Comparison of ENCODE assay signal across 29 cellular contexts in the genomic region with DNA sequence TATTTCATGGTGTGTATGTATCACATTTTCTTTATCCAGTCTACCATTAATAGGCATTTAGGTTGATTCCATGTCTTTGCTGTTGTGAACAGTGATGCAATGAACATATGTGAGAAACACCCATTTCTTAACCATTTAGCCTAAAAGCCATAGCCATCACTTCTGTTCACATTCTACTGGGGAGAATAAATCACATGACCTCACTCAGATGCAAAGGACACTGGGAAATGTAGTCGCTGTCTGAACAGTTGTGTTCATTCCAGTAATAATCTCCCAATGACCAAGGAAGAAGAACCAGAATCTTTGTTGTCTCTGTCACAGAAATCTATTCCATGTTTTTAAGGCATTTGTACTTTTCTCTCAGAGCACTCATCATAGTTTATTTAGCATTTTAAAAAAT. TPM values are rescaled to one million over a fixed set of nuclear protein-coding genes. Genes with fewer than 3 reads are reported as not detected.
A peak's percentile ranks its signal among the peaks of the same experiment; 100 is the strongest.
DNase-seq lines count a peak whose midpoint lies in the region; ATAC-seq and TF ChIP-seq lines count a peak whose summit lies in the region.
"Had no signal": no experiment of that assay in that cellular context is flagged by ENCODE, and none has a peak within 500 bp of the region (broad histone marks: within the 10 kb centered on the region; RNA-seq: fewer than 3 reads in every experiment).

No MANE protein-coding gene starts in this region.

- CTCF ChIA-PET in HEK293 (lab: Yijun Ruan, JAX) = no interaction called here
- CTCF ChIA-PET in WTC11 (lab: Charles Lee) = no interaction called here

- H3K4me3 ChIP-seq in GM23338 = no peak overlapping the region
- H3K4me3 ChIP-seq in HEK293 (ENCODE audit: low read depth, low read length) = no peak overlapping the region

- no peak overlapping the region for H3K4me2 ChIP-seq in GM23338

- no peak overlapping the region for H2AFZ ChIP-seq in GM23338

- H3K36me3 ChIP-seq in GM23338 (ENCODE audit: insufficient read depth) = no peaks in the 10 kb centered on the region
- H3K36me3 ChIP-seq in HEK293 (ENCODE audit: control insufficient read depth in 2 of 2, insufficient read depth in 1 of 2, low read length in 2 of 2) = no peaks in the 10 kb centered on the region

- H3K27me3 Mint-ChIP-seq in GM23338 (ENCODE audit: insufficient read depth, low read depth, poor library complexity) (peaks cover 2% of the 10 kb centered on the region), WTC11 (ENCODE audit: low read depth) (peaks cover 2% of the 10 kb centered on the region; the same call in 1 of the 2 replicates)
- H3K27me3 Mint-ChIP-seq: IgD-negative memory B cell had no signal

- no peaks in the 10 kb centered on the region for H3K9me3 ChIP-seq in HEK293 (ENCODE audit: control insufficient read depth, insufficient read depth, low read depth, low read length)

- ATAC-seq in GM23338 (no peak), WTC11 (no peak), HG02973 (IDR thresholded peaks at IDR 0.05; ENCODE audit: unreplicated experiment) (no peak), HG02759 (IDR thresholded peaks at IDR 0.05; ENCODE audit: unreplicated experiment) (no peak)

- H3K27me3 ChIP-seq in GM23338 (ENCODE audit: insufficient read depth) = no peaks in the 10 kb centered on the region

- no peaks in the 10 kb centered on the region for H3K79me2 ChIP-seq in GM23338 (replicated peaks; ENCODE audit: insufficient read depth)

- no peak overlapping the region for H3K4me3 Mint-ChIP-seq in GM23338
- no peak overlapping the region for H3K4me3 Mint-ChIP-seq in WTC11
- H3K4me3 Mint-ChIP-seq: CD4-positive, alpha-beta memory T cell; HFFc6; IgD-negative memory B cell; T-helper 1 cell treated with Interleukin-12 subunit alpha and Interleukin-12 subunit beta and Interleukin-4 antibody, amounts not matched to agents 30 μg/mL and 1 μg/mL, for 36 hours had no signal

- DNase-seq in GM23338 (ENCODE audit: low spot score) (no peak), WTC11 (ENCODE audit: low spot score) (no peak), iris pigment epithelial cell (ENCODE audit: low read depth) (peak; percentile 14), DMS153 (lab: John Stamatoyannopoulos, UW) (no peak)
- DNase-seq: C1 segment of cervical spinal cord; Caco-2; CD4-positive, alpha-beta memory T cell; DMS79; GF-D8; H7; HFFc6; Kasumi-1; NCI-H1105; NCI-H146; NCI-H1930; NCI-H2107; NCI-H226; NCI-H510A; NCI-H69; SHP77; SW 1271 had no signal

- H3K9me3 Mint-ChIP-seq in GM23338 (peaks cover 3% of the 10 kb centered on the region), WTC11 (peaks cover 27% of the 10 kb centered on the region)
- H3K9me3 Mint-ChIP-seq: HFFc6; T-helper 1 cell treated with Interleukin-12 subunit alpha and Interleukin-12 subunit beta and Interleukin-4 antibody, amounts not matched to agents 30 μg/mL and 1 μg/mL, for 36 hours had no signal

- H3K4me1 Mint-ChIP-seq in GM23338 (no peaks in the 10 kb centered on the region; the same call in 2 of the 3 replicates), WTC11 (peaks cover 14% of the 10 kb centered on the region)
- H3K4me1 Mint-ChIP-seq: CD4-positive, alpha-beta memory T cell had no signal

- H3K4me1 ChIP-seq in GM23338 (ENCODE audit: insufficient read depth) (no peaks in the 10 kb centered on the region), HEK293 (ENCODE audit: control insufficient read depth, insufficient read depth, low read length) (no peaks in the 10 kb centered on the region)
- H3K4me1 ChIP-seq: Caco-2 had no signal

- peaks cover 3% of the 10 kb centered on the region; the same call in 1 of the 3 replicates for H3K36me3 Mint-ChIP-seq in GM23338 (ENCODE audit: low read depth)
- H3K36me3 Mint-ChIP-seq in WTC11 = peaks cover 4% of the 10 kb centered on the region; the same call in 1 of the 2 replicates
- H3K36me3 Mint-ChIP-seq: CD4-positive, alpha-beta memory T cell; IgD-negative memory B cell had no signal

- H3K9me2 ChIP-seq in GM23338 (ENCODE audit: insufficient read depth) = peaks cover 10% of the 10 kb centered on the region

- H3F3A ChIP-seq in GM23338 (replicated peaks; ENCODE audit: low read depth) = no peaks in the 10 kb centered on the region

- H3K27ac Mint-ChIP-seq in GM23338 = no peak overlapping the region
- H3K27ac Mint-ChIP-seq in WTC11 = no peak overlapping the region
- H3K27ac Mint-ChIP-seq: HFFc6; IgD-negative memory B cell; T-helper 1 cell treated with Interleukin-12 subunit alpha and Interleukin-12 subunit beta and Interleukin-4 antibody, amounts not matched to agents 30 μg/mL and 1 μg/mL, for 36 hours had no signal

- H3K27ac ChIP-seq in GM23338 (ENCODE audit: low read depth) (no peak overlapping the region), HEK293 (ENCODE audit: extremely low read depth, low read depth, low read length) (no peak overlapping the region)
- H3K27ac ChIP-seq: RWPE1 had no signal

- POLR2A ChIA-PET in HEK293 (lab: Yijun Ruan, JAX) = no interaction called here
- POLR2A ChIA-PET in WTC11 (lab: Charles Lee) = no interaction called here

- H4K20me1 ChIP-seq in GM23338 (replicated peaks; ENCODE audit: insufficient read depth) = no peaks in the 10 kb centered on the region

- TF ChIP-seq CTCF in GM23338 (conservative IDR thresholded peaks at IDR 0.05; ENCODE audit: low read depth in 2 of 2) (no peak), HEK293 (tag by site-specific recombination; IDR thresholded peaks at IDR 0.05) (no peak), WTC11 (IDR thresholded peaks at IDR 0.05) (no peak)

TF ChIP-seq in GM23338, 12 proteins besides CTCF, POLR2A, EP300 and RAD21 (continues in another document):
- TF ChIP-seq, protein P1, sequence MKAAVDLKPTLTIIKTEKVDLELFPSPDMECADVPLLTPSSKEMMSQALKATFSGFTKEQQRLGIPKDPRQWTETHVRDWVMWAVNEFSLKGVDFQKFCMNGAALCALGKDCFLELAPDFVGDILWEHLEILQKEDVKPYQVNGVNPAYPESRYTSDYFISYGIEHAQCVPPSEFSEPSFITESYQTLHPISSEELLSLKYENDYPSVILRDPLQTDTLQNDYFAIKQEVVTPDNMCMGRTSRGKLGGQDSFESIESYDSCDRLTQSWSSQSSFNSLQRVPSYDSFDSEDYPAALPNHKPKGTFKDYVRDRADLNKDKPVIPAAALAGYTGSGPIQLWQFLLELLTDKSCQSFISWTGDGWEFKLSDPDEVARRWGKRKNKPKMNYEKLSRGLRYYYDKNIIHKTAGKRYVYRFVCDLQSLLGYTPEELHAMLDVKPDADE (IDR thresholded peaks at IDR 0.05) = 0 out of 2 replicates have a peak, but pooled peaks have one; percentile 22

TF ChIP-seq in HEK293, 187 proteins besides CTCF, POLR2A, EP300 and RAD21 (continues in another document):
- TF ChIP-seq YY2 (tag by site-specific recombination; IDR thresholded peaks at IDR 0.05) (0 out of 2 replicates have a peak, but pooled peaks have one; percentile 21), ZNF266 (tag by site-specific recombination; IDR thresholded peaks at IDR 0.05; ENCODE audit: low read depth) (no peak), ZNF211 (tag by site-specific recombination; IDR thresholded peaks at IDR 0.05; ENCODE audit: low read depth) (no peak)
- TF ChIP-seq, protein P2, sequence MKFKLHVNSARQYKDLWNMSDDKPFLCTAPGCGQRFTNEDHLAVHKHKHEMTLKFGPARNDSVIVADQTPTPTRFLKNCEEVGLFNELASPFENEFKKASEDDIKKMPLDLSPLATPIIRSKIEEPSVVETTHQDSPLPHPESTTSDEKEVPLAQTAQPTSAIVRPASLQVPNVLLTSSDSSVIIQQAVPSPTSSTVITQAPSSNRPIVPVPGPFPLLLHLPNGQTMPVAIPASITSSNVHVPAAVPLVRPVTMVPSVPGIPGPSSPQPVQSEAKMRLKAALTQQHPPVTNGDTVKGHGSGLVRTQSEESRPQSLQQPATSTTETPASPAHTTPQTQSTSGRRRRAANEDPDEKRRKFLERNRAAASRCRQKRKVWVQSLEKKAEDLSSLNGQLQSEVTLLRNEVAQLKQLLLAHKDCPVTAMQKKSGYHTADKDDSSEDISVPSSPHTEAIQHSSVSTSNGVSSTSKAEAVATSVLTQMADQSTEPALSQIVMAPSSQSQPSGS (tag by site-specific recombination; IDR thresholded peaks at IDR 0.05; ENCODE audit: low read depth) = peak; percentile 2; the same call in 1 of the 2 replicates

TF ChIP-seq in WTC11, 78 proteins besides CTCF, POLR2A, EP300 and RAD21 (continues in another document):
- TF ChIP-seq NR1H2 (CRISPR knock-in tag; IDR thresholded peaks at IDR 0.05) (no peak), FOXK1 (CRISPR knock-in tag; IDR thresholded peaks at IDR 0.05) (no peak), NR2C2 (CRISPR knock-in tag; IDR thresholded peaks at IDR 0.05) (no peak), ZNF416 (CRISPR knock-in tag; IDR thresholded peaks at IDR 0.05) (no peak), TEAD1 (CRISPR knock-in tag; IDR thresholded peaks at IDR 0.05) (no peak), NFYB (CRISPR knock-in tag; conservative IDR thresholded peaks at IDR 0.05; ENCODE audit: low read depth) (no peak)
- TF ChIP-seq, protein P3, sequence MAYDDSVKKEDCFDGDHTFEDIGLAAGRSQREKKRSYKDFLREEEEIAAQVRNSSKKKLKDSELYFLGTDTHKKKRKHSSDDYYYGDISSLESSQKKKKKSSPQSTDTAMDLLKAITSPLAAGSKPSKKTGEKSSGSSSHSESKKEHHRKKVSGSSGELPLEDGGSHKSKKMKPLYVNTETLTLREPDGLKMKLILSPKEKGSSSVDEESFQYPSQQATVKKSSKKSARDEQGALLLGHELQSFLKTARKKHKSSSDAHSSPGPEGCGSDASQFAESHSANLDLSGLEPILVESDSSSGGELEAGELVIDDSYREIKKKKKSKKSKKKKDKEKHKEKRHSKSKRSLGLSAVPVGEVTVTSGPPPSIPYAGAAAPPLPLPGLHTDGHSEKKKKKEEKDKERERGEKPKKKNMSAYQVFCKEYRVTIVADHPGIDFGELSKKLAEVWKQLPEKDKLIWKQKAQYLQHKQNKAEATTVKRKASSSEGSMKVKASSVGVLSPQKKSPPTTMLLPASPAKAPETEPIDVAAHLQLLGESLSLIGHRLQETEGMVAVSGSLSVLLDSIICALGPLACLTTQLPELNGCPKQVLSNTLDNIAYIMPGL (CRISPR knock-in tag; IDR thresholded peaks at IDR 0.05) = no peak

RNA-seq across cellular contexts. Expression of gene PLA2G2E, which starts 15.1 kb away (rescaled TPM):
- not detected in 2 replicates for total RNA-seq in GM23338 (2014; rRNA removed; shearing (Covaris generic))
- not detected in 2 replicates for polyA plus RNA-seq in GM23338 (2016; fragmentation: Nextera tagmentation; extraction: Ambion mirVana)
- total RNA-seq in WTC11 (2021) = not detected in 3 replicates
- total RNA-seq: A673; CD4-positive, alpha-beta memory T cell; H7; HFFc6; M059J had no signal
- polyA plus RNA-seq: CD4-positive, alpha-beta memory T cell; IgD-negative memory B cell had no signal

RNA-seq across cellular contexts. Expression of gene PLA2G2A, which starts 40.9 kb away (rescaled TPM):
- 0.97 TPM in 1 of 2 replicates, not detected in the other for total RNA-seq in GM23338 (2014; rRNA removed; shearing (Covaris generic))
- 0.55 and 1.3 TPM in 2 replicates for polyA plus RNA-seq in GM23338 (2016; fragmentation: Nextera tagmentation; extraction: Ambion mirVana)
- 1.2 to 2.6 TPM (median 1.9 TPM) in 3 replicates for total RNA-seq in WTC11 (2021)
- total RNA-seq: A673; CD4-positive, alpha-beta memory T cell; H7; HFFc6; M059J had no signal
- polyA plus RNA-seq: CD4-positive, alpha-beta memory T cell; IgD-negative memory B cell had no signal

RNA-seq across cellular contexts. Expression of gene OTUD3, which starts 56.3 kb away (rescaled TPM):
- 12.9 and 13.3 TPM in 2 replicates for total RNA-seq in GM23338 (2014; rRNA removed; shearing (Covaris generic))
- 3.0 and 4.0 TPM in 2 replicates for polyA plus RNA-seq in GM23338 (2016; fragmentation: Nextera tagmentation; extraction: Ambion mirVana)
- total RNA-seq in WTC11 (2021) = 16.1 to 19.4 TPM (median 16.4 TPM) in 3 replicates
